8 cellular contexts compared by ENCODE assay signal in the genomic region with DNA sequence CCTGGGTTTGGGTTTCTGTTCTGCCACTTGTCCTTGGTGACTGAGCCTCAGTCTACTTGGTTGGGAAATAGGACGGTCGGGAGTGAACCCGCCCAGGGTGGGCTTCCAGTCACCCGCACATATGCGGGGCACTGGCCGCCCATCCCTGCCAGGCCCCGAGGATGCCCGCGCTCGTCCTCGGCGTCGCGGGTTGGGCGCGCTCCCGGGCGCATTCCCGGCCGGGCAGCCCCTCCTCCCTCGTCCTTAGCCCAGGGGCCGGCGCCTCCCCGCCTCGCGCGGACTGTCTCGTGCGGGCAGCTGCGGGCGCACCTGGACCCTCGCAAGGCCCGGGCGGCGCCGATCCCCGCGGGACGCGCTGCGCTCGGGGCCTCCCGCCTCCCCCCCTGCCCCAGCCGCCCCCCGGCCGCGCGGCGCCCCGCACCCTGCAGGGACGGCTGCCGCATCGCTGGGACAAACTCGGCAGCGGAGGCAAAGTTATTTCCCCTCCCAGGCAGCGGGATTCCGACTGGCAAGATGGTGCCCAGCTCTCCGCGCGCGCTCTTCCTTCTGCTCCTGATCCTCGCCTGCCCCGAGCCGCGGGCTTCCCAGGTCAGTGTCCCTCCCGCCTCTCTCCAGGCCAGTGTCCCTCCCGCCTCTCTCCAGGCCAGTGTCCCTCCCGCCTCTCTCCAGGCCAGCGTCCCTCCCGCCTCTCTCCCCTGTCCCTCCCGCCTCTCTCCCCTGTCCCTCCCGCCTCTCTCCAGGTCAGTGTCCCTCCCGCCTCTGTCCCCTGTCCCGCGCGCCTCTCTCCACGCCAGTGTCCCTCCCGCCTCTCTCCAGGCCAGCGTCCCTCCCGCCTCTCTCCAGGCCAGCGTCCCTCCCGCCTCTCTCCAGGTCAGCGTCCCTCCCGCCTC. TPM values are rescaled to one million over a fixed set of nuclear protein-coding genes. Genes with fewer than 3 reads are reported as not detected.
DNase-seq lines count a peak whose midpoint lies in the region; ATAC-seq, FAIRE-seq and TF ChIP-seq lines count a peak whose summit lies in the region.

TSS of gene FBLN7 (plus strand) at position 243 of the 890 bp plus-strand sequence. CDS start at position 514, 271 bp downstream.

- intact Hi-C loops in activated CD4-positive, alpha-beta memory T cell treated with anti-CD3 and anti-CD28 coated beads for 36 hours (cut with micrococcal nuclease): no loop called here
- intact Hi-C loops in left ventricle myocardium superior (cut with micrococcal nuclease): no loop called here
- intact Hi-C loops in sigmoid colon (cut with DNase I): no loop called here

- FAIRE-seq in A549 (lab: Jason Lieb, UNC): no peak

- H3K36me3 Mint-ChIP-seq in activated CD4-positive, alpha-beta memory T cell treated with anti-CD3 and anti-CD28 coated beads for 36 hours: peaks cover 4% of the 10 kb centered on the region

- POLR2A ChIA-PET in A549 (lab: Yijun Ruan, JAX): no interaction called here
- POLR2A ChIA-PET in activated CD4-positive, alpha-beta memory T cell treated with anti-CD3 and anti-CD28 coated beads for 36 hours (lab: Charles Lee): interaction anchor here (1.4 kb wide), 1 partner anchor 17 kb away, joined by 4 read pairs; no protein-coding TSS in a partner anchor

- peak within 1 kb of the TSS; percentile 95 for H3K4me2 ChIP-seq in A549

- TF ChIP-seq POLR2A in A549 (IDR thresholded peaks at IDR 0.05; ENCODE audit: low read length): no peak
- no peak for TF ChIP-seq POLR2A in sigmoid colon (IDR thresholded peaks at IDR 0.05)

- peak within 1 kb of the TSS; percentile 40 for H3K4me3 Mint-ChIP-seq in activated CD4-positive, alpha-beta memory T cell treated with anti-CD3 and anti-CD28 coated beads for 36 hours

- CTCF ChIA-PET in A549 (lab: Yijun Ruan, JAX): interaction anchor here (0.7 kb wide), 1 partner anchor 252 kb away, joined by 3 read pairs; no protein-coding TSS in a partner anchor
- CTCF ChIA-PET in activated CD4-positive, alpha-beta memory T cell treated with anti-CD3 and anti-CD28 coated beads for 36 hours (lab: Charles Lee): interaction anchor here (0.8 kb wide), 2 partner anchors 17 to 41 kb away, joined by 3 to 4 read pairs; no protein-coding TSS in a partner anchor

- H3K27ac ChIP-seq in A549 (peak within 1 kb of the TSS; percentile 75 to 91), sigmoid colon (no peak within 1 kb of the TSS)

- TF ChIP-seq CTCF in A549 (IDR thresholded peaks at IDR 0.05): no peak
- no peak for TF ChIP-seq CTCF in GM12875 (IDR thresholded peaks at IDR 0.05; ENCODE audit: borderline replicate concordance, insufficient read depth, low read depth, low read length)
- TF ChIP-seq CTCF in sigmoid colon (IDR thresholded peaks at IDR 0.05): no peak

- H3K36me3 ChIP-seq in sigmoid colon: no peaks in the 10 kb centered on the region

- H3K9me3 ChIP-seq in A549: no peaks in the 10 kb centered on the region
- H3K9me3 ChIP-seq in sigmoid colon: no peaks in the 10 kb centered on the region

- ATAC-seq in A549 (peak; percentile 66 to 71), left ventricle myocardium superior (peak; percentile 46), HG02571 (IDR thresholded peaks at IDR 0.05; ENCODE audit: unreplicated experiment) (no peak), HG03045 (IDR thresholded peaks at IDR 0.05; ENCODE audit: unreplicated experiment) (no peak)

- H3K4me1 ChIP-seq in A549 (0 out of 3 replicates have a peak, but pooled peaks cover 3% of the 10 kb centered on the region), sigmoid colon (peaks cover 0 to 13% (median 7%) of the 10 kb centered on the region in 4 donors)

- H3K4me3 ChIP-seq in A549 (peak within 1 kb of the TSS; percentile 94), GM12875 (ENCODE audit: low read depth, low read length) (peak within 1 kb of the TSS; percentile 30), sigmoid colon (peak within 1 kb of the TSS in 3 of 4 donors; percentile 48 to 55 (median 53))

- H3K27me3 ChIP-seq in sigmoid colon: peaks cover 7 to 35% (median 11%) of the 10 kb centered on the region in 3 donors

- DNase-seq in A549 (ENCODE audit: low read depth in 1 of 2, low spot score in 1 of 2): no peak
- DNase-seq in activated CD4-positive, alpha-beta memory T cell treated with anti-CD3 and anti-CD28 coated beads for 36 hours: no peak
- DNase-seq in left ventricle myocardium superior: no peak
- DNase-seq in sigmoid colon: no peak
- DNase-seq in NCI-H1930 (lab: John Stamatoyannopoulos, UW): no peak

- 6% methylated on average over 34 of the region's 84 CpGs for WGBS in A549 (ENCODE audit: missing lambda C conversion rate)
- 1 to 2% methylated on average over 84 of the region's 84 CpGs for WGBS in sigmoid colon, 2 donors

- peaks cover 6% of the 10 kb centered on the region for H3K9me3 Mint-ChIP-seq in activated CD4-positive, alpha-beta memory T cell treated with anti-CD3 and anti-CD28 coated beads for 36 hours

- H3K27ac Mint-ChIP-seq in activated CD4-positive, alpha-beta memory T cell treated with anti-CD3 and anti-CD28 coated beads for 36 hours: peak within 1 kb of the TSS; percentile 15

- no peak for TF ChIP-seq EP300 in A549 (IDR thresholded peaks at IDR 0.05)
- TF ChIP-seq EP300 in sigmoid colon (IDR thresholded peaks at IDR 0.05): no peak

- peaks cover 18% of the 10 kb centered on the region for H3K27me3 Mint-ChIP-seq in activated CD4-positive, alpha-beta memory T cell treated with anti-CD3 and anti-CD28 coated beads for 36 hours

- H3K4me1 Mint-ChIP-seq in activated CD4-positive, alpha-beta memory T cell treated with anti-CD3 and anti-CD28 coated beads for 36 hours (ENCODE audit: low read depth): peaks cover 6% of the 10 kb centered on the region

- TF ChIP-seq RAD21 in A549 (conservative IDR thresholded peaks at IDR 0.05 in 1 of 2, IDR thresholded peaks at IDR 0.05 in 1 of 2): no peak

TF ChIP-seq in A549, 52 proteins besides CTCF, POLR2A, EP300 and RAD21 (continues in another document):
- TF ChIP-seq GATA3 (IDR thresholded peaks at IDR 0.05; ENCODE audit: borderline replicate concordance) (no peak), ZNF302 (CRISPR knock-in tag; IDR thresholded peaks at IDR 0.05) (no peak), ELK1 (IDR thresholded peaks at IDR 0.05; ENCODE audit: low read depth, low read length) (no peak), USF2 (IDR thresholded peaks at IDR 0.05) (no peak), NPAS2 (CRISPR knock-in tag; IDR thresholded peaks at IDR 0.05; ENCODE audit: borderline replicate concordance) (no peak)
- TF ChIP-seq, protein P1, sequence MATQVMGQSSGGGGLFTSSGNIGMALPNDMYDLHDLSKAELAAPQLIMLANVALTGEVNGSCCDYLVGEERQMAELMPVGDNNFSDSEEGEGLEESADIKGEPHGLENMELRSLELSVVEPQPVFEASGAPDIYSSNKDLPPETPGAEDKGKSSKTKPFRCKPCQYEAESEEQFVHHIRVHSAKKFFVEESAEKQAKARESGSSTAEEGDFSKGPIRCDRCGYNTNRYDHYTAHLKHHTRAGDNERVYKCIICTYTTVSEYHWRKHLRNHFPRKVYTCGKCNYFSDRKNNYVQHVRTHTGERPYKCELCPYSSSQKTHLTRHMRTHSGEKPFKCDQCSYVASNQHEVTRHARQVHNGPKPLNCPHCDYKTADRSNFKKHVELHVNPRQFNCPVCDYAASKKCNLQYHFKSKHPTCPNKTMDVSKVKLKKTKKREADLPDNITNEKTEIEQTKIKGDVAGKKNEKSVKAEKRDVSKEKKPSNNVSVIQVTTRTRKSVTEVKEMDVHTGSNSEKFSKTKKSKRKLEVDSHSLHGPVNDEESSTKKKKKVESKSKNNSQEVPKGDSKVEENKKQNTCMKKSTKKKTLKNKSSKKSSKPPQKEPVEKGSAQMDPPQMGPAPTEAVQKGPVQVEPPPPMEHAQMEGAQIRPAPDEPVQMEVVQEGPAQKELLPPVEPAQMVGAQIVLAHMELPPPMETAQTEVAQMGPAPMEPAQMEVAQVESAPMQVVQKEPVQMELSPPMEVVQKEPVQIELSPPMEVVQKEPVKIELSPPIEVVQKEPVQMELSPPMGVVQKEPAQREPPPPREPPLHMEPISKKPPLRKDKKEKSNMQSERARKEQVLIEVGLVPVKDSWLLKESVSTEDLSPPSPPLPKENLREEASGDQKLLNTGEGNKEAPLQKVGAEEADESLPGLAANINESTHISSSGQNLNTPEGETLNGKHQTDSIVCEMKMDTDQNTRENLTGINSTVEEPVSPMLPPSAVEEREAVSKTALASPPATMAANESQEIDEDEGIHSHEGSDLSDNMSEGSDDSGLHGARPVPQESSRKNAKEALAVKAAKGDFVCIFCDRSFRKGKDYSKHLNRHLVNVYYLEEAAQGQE (IDR thresholded peaks at IDR 0.05): no peak

RNA-seq across cellular contexts. Expression of gene FBLN7, which starts in this region (rescaled TPM):
- polyA plus RNA-seq in A549 (2011; rRNA removed) (0.47 and 0.50 TPM in 2 replicates), A549 (2017; fragmentation: RNase III; extraction: RNeasy Plus Mini Kit Qiagen cat#74134 plus additional on column Dnase treatment) (0.31 to 0.63 TPM (median 0.63 TPM) in 3 replicates), sigmoid colon (1 to 10 TPM in 1 of 3 donors, not detected in 2; 3.3 TPM)
- 0.38 and 0.63 TPM in 2 replicates for polyA plus RNA-seq in A549 (2012; cell fraction: cytosol; rRNA removed)
- polyA plus RNA-seq in A549 (2012; cell fraction: nucleus; rRNA removed): 0.94 and 2.2 TPM in 2 replicates
- 0.17 and 0.29 TPM in 2 replicates for polyA minus RNA-seq in A549 (2011; rRNA and poly(A)+ RNA removed)
- 10 to 100 TPM; 38.9 to 40.2 TPM for total RNA-seq in activated CD4-positive, alpha-beta memory T cell treated with anti-CD3 and anti-CD28 coated beads for 36 hours
- total RNA-seq in left ventricle myocardium superior (0.32 TPM), sigmoid colon (1 to 10 TPM in 2 of 4 donors, under 1 TPM in 2; 0.95 to 1.7 (median 1.0) TPM)

Comparison
In these comparisons a context has a peak if more than half of its experiments do, and no peak if none do; other contexts are left out.
1. RNA of gene FBLN7 (total RNA-seq): 38.9 to 40.2 TPM in activated CD4-positive, alpha-beta memory T cell treated with anti-CD3 and anti-CD28 coated beads for 36 hours; 0.95 to 1.7 TPM in sigmoid colon and 0.32 TPM in left ventricle myocardium superior (single experiment); every median in the first group is over 10 times any median in the second.
2. Peak in ATAC-seq in left ventricle myocardium superior; RNA of the gene not detected or under 1 TPM.
3. ATAC-seq: peak in A549 (2 of 2); none in HG02571 (single experiment) and HG03045 (single experiment).
4. H3K27ac ChIP-seq: peak in A549 (2 of 2); none in sigmoid colon (0 of 4).
5. H3K4me3 ChIP-seq: peak in every context shown above with its lines; median percentile 94 in A549; 53 in sigmoid colon; 30 in GM12875.